ENCODE assay signal across 13 cellular contexts in the genomic region with DNA sequence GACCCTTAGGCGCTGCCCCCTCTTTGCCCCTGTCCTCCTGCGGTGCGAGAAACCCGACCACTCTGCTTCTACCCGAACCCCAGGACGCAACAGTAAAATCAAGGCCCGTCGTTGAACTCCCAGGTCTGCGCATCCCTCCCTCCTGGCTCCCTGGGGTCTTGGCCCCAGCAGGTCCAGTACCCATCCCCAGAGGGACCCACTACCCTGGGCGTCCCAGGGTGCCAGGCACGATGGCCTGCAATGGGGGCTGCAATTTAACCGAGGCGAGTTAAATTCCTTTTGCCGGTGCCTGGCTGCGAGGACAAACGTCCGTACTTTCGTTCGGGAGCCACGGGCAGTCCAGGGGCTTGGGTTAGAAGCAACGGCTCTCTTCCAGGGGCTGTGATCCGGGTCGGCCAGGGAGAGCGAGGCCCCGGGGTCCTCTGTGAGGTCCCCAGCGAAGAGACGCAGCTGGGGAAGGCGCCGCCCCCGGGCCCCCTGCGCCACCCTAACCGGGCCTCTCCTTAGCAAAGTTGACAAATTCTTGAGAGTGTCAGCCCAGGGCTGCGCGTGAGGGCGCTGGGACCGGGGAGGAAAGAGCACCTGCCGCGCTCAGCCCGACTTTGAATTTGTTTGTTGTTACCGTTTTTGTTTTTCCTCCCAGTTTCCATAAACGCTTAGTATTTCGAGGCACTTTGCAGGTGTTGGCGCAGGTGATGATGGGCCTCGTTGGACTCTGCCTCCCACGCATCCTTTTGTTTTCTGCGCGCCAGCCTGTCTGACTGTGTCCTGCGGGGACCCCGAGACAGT. TPM values are rescaled to one million over a fixed set of nuclear protein-coding genes. Genes with fewer than 3 reads are reported as not detected.
A peak's percentile ranks its signal among the peaks of the same experiment; 100 is the strongest.
DNase-seq lines count a peak whose midpoint lies in the region; ATAC-seq, FAIRE-seq and TF ChIP-seq lines count a peak whose summit lies in the region.
"Had no signal": no experiment of that assay in that cellular context is flagged by ENCODE, and none has a peak within 500 bp of the region (broad histone marks: within the 10 kb centered on the region; RNA-seq: fewer than 3 reads in every experiment).

No MANE protein-coding gene starts in this region.

- H3K18ac ChIP-seq in mesenchymal stem cell (ENCODE audit: low read depth in 1 of 2, low read length in 2 of 2), result no peak overlapping the region

- H3K27ac ChIP-seq in astrocyte (ENCODE audit: low read depth, low read length), result no peak overlapping the region
- no peak overlapping the region for H3K27ac ChIP-seq in mesenchymal stem cell (ENCODE audit: low read length, poor library complexity, severe bottlenecking)

- no peak overlapping the region for H3K4me3 Mint-ChIP-seq in astrocyte (ENCODE audit: unreplicated experiment)
- H3K4me3 Mint-ChIP-seq: HFFc6 had no signal

- peak; percentile 18 for DNase-seq in stimulated activated CD4-positive, alpha-beta T cell treated with anti-CD3 and anti-CD28 coated beads, Interleukin-4, amount 100 ng/mL, for 1 hour
- DNase-seq in stimulated activated CD4-positive, alpha-beta T cell treated with anti-CD3 and anti-CD28 coated beads, Interleukin-12 subunit alpha, Interleukin-12 subunit beta, amount 100 ng/mL, for 4 hours, result no peak
- DNase-seq in astrocyte (ENCODE audit: low read depth), result no peak
- no peak for DNase-seq in mesenchymal stem cell
- DNase-seq in NCI-H524 treated with DMSO at 0.1 percent for 48 hours (lab: John Stamatoyannopoulos, UW), result no peak
- no peak for DNase-seq in NCI-H748 treated with DMSO at 0.1 percent for 48 hours (lab: John Stamatoyannopoulos, UW)
- DNase-seq in AG08395 (ENCODE audit: low spot score), result no peak
- DNase-seq: HFFc6, NCI-H2171 had no signal

- H3K4ac ChIP-seq in mesenchymal stem cell (ENCODE audit: low read depth in 1 of 2, low read length in 2 of 2), result no peak overlapping the region

- H2AK5ac ChIP-seq in mesenchymal stem cell (ENCODE audit: low read length, severe bottlenecking), result no peak overlapping the region

- H3K9me3 Mint-ChIP-seq in astrocyte (ENCODE audit: unreplicated experiment), result peaks cover 15% of the 10 kb centered on the region

- H3K23ac ChIP-seq in mesenchymal stem cell (ENCODE audit: low read length in 2 of 2), result peak overlapping the region in 1 of 2 experiments; percentile 63

- no peak overlapping the region for H3K14ac ChIP-seq in mesenchymal stem cell (ENCODE audit: low read length in 2 of 2)

- H4K91ac ChIP-seq in mesenchymal stem cell (ENCODE audit: low read length), result no peak overlapping the region

- H3K4me2 ChIP-seq in astrocyte (ENCODE audit: low read length) (peak overlapping the region; percentile 8), mesenchymal stem cell (ENCODE audit: low read length, poor library complexity, severe bottlenecking) (peak overlapping the region; percentile 28)

- no peaks in the 10 kb centered on the region for H4K20me1 ChIP-seq in astrocyte (ENCODE audit: insufficient read depth, low read length)

- H2BK15ac ChIP-seq in mesenchymal stem cell (ENCODE audit: low read depth, poor library complexity, severe bottlenecking), result no peak overlapping the region

- H3K36me3 ChIP-seq in astrocyte (ENCODE audit: insufficient read depth, low read length), result no peaks in the 10 kb centered on the region
- no peaks in the 10 kb centered on the region for H3K36me3 ChIP-seq in mesenchymal stem cell (ENCODE audit: control insufficient read depth in 1 of 2, insufficient read depth in 2 of 2, low read depth in 1 of 2, low read length in 2 of 2)

- H2AFZ ChIP-seq in astrocyte (ENCODE audit: low read depth, low read length), result no peak overlapping the region
- H2AFZ ChIP-seq in mesenchymal stem cell (ENCODE audit: low read depth, low read length), result no peak overlapping the region

- ATAC-seq in HG03442 (IDR thresholded peaks at IDR 0.05; ENCODE audit: unreplicated experiment), result no peak

- peaks cover 89% of the 10 kb centered on the region for H3K27me3 Mint-ChIP-seq in astrocyte (ENCODE audit: low read depth, unreplicated experiment)

- H3K4me1 ChIP-seq in astrocyte (ENCODE audit: insufficient read depth, low read length), result no peaks in the 10 kb centered on the region
- H3K4me1 ChIP-seq in mesenchymal stem cell (ENCODE audit: control insufficient read depth, insufficient read depth, low read depth, low read length), result peaks cover 12% of the 10 kb centered on the region

- peaks cover 3% of the 10 kb centered on the region for H3K9me3 ChIP-seq in astrocyte (ENCODE audit: insufficient read depth, low read depth, low read length)
- H3K9me3 ChIP-seq in mesenchymal stem cell (ENCODE audit: control insufficient read depth, low read length), result no peaks in the 10 kb centered on the region

- H3K4me1 Mint-ChIP-seq in astrocyte (ENCODE audit: low read depth, unreplicated experiment), result no peaks in the 10 kb centered on the region

- no peak for TF ChIP-seq CTCF in astrocyte (IDR thresholded peaks at IDR 0.05; ENCODE audit: insufficient read depth, low read depth, low read length)

- H3K79me1 ChIP-seq in mesenchymal stem cell (replicated peaks; ENCODE audit: low read length, poor library complexity, severe bottlenecking), result no peaks in the 10 kb centered on the region

- 2% methylated on average over 49 of the region's 49 CpGs for WGBS in mesenchymal stem cell

- H3K4me3 ChIP-seq in astrocyte (ENCODE audit: insufficient read depth, low read depth, low read length), result no peak overlapping the region
- H3K4me3 ChIP-seq in mesenchymal stem cell (ENCODE audit: insufficient read depth in 1 of 2, low read depth in 1 of 2, low read length in 2 of 2), result peak overlapping the region; percentile 7 to 18

- H3K27me3 ChIP-seq in astrocyte (ENCODE audit: insufficient read depth, low read length) (peaks cover 79% of the 10 kb centered on the region), mesenchymal stem cell (ENCODE audit: control insufficient read depth in 1 of 2, insufficient read depth in 1 of 2, low read length in 2 of 2) (peaks cover 89 to 98% of the 10 kb centered on the region in 2 experiments)

- H3K36me3 Mint-ChIP-seq in astrocyte (ENCODE audit: low read depth, unreplicated experiment), result peaks cover 2% of the 10 kb centered on the region

- H3K9ac ChIP-seq in astrocyte (ENCODE audit: low read length), result no peak overlapping the region
- no peak overlapping the region for H3K9ac ChIP-seq in mesenchymal stem cell (ENCODE audit: low read length)

- H2BK12ac ChIP-seq in mesenchymal stem cell (ENCODE audit: low read length in 2 of 2), result no peak overlapping the region

- H2BK120ac ChIP-seq in mesenchymal stem cell (ENCODE audit: low read depth, low read length), result no peak overlapping the region

- H4K8ac ChIP-seq in mesenchymal stem cell (ENCODE audit: low read length), result no peak overlapping the region

- H2BK5ac ChIP-seq in mesenchymal stem cell (ENCODE audit: low read depth, low read length, poor library complexity, severe bottlenecking), result no peak overlapping the region

- H3K27ac Mint-ChIP-seq in astrocyte (ENCODE audit: unreplicated experiment), result no peak overlapping the region
- H3K27ac Mint-ChIP-seq: HFFc6 had no signal

- no peaks in the 10 kb centered on the region for H3K79me2 ChIP-seq in astrocyte (ENCODE audit: insufficient read depth, low read length)

- no peak for FAIRE-seq in astrocyte (lab: Jason Lieb, UNC)
- FAIRE-seq: keratinocyte had no signal

RNA-seq across cellular contexts. Expression of a gene that starts 6.1 kb away (rescaled TPM):
- total RNA-seq in astrocyte, result 0.14 TPM in 1 of 2 replicates, not detected in the other
- polyA plus RNA-seq in mesenchymal stem cell (2013, experiment 1 of 2), result not detected
- polyA plus RNA-seq in mesenchymal stem cell (2013, experiment 2 of 2), result not detected
- total RNA-seq: HFFc6, HT-29, osteocyte had no signal
- polyA plus RNA-seq: keratinocyte had no signal
